ENCODE assay signal across 8 cellular contexts in genomic region chr15:33132722-33133345, GRCh38.
A peak's percentile ranks its signal among the peaks of the same experiment; 100 is the strongest.
DNase-seq lines count a peak whose midpoint lies in the region; ATAC-seq and TF ChIP-seq lines count a peak whose summit lies in the region.

No MANE protein-coding gene starts in this region.

- in situ Hi-C loops in transverse colon (cut with MboI; ENCODE audit: low pct_ligation_motif_present in 1 of 4, low pct_unique_long_range_greater_than_20kb in 1 of 4, low sequenced_read_pairs in 3 of 4) = loop anchor here in 2 of 4 donors (10.0 to 25.0 kb wide), 2 partner anchors 48 to 471 kb away; no protein-coding TSS in a partner anchor

- no peaks in the 10 kb centered on the region for H3K9me3 ChIP-seq in adipocyte (ENCODE audit: control insufficient read depth, low read length)
- no peaks in the 10 kb centered on the region; the same call in 1 of the 2 replicates for H3K9me3 ChIP-seq in iPS DF 6.9 (ENCODE audit: control insufficient read depth, insufficient read depth, low read length)
- H3K9me3 ChIP-seq in transverse colon = no peaks in the 10 kb centered on the region

- no CpG with 5 or more reads among the region's 3 CpGs for WGBS in iPS DF 6.9 (ENCODE audit: insufficient coverage, insufficient read length)
- WGBS in transverse colon (ENCODE audit: low coverage in 1 of 2), 2 donors = 64% methylated on average over 3 of the region's 3 CpGs; no CpG with 5 or more reads in 1 of the 2 donors

- no peaks in the 10 kb centered on the region for H3K36me3 ChIP-seq in adipocyte (ENCODE audit: control insufficient read depth, insufficient read depth, low read length, severe bottlenecking)
- H3K36me3 ChIP-seq in iPS DF 6.9 (ENCODE audit: control insufficient read depth, insufficient read depth, low read length) = no peaks in the 10 kb centered on the region
- no peaks in the 10 kb centered on the region for H3K36me3 ChIP-seq in transverse colon

- no peak overlapping the region for H3K27ac ChIP-seq in iPS DF 6.9 (ENCODE audit: low read length)
- H3K27ac ChIP-seq in transverse colon = no peak overlapping the region

- no peak overlapping the region for H3K9ac ChIP-seq in adipocyte (ENCODE audit: low read length)

- DNase-seq in stimulated activated CD4-positive, alpha-beta T cell treated with anti-CD3 and anti-CD28 coated beads, Interleukin-15, amount 100 ng/mL, for 24 hours = peak; percentile 14
- no peak for DNase-seq in stimulated activated CD4-positive, alpha-beta T cell treated with anti-CD3 and anti-CD28 coated beads, Interleukin-4, amount 100 ng/mL, for 1 hour
- DNase-seq in NCI-H1930 (lab: John Stamatoyannopoulos, UW) (peak; percentile 1 to 21), adipocyte (ENCODE audit: low read depth) (peak; percentile 83), iPS DF 6.9 (ENCODE audit: low read depth, low spot score) (peak; percentile 60), transverse colon (peak; percentile 33)

- peak; percentile 51 to 77 (median 67) for TF ChIP-seq CTCF in transverse colon (IDR thresholded peaks at IDR 0.05)

- no peak for TF ChIP-seq EP300 in transverse colon (IDR thresholded peaks at IDR 0.05; ENCODE audit: low read depth)

- H3K27me3 ChIP-seq in adipocyte (replicated peaks; ENCODE audit: control insufficient read depth, insufficient read depth, low read length) (no peaks in the 10 kb centered on the region), iPS DF 6.9 (ENCODE audit: control insufficient read depth, insufficient read depth, low read length) (no peaks in the 10 kb centered on the region), transverse colon (no peaks in the 10 kb centered on the region)

- TF ChIP-seq POLR2A in transverse colon (IDR thresholded peaks at IDR 0.05) = no peak

- peaks cover 21% of the 10 kb centered on the region for H3K4me1 ChIP-seq in adipocyte (ENCODE audit: control insufficient read depth, insufficient read depth, low read length)
- no peaks in the 10 kb centered on the region for H3K4me1 ChIP-seq in iPS DF 6.9 (ENCODE audit: control insufficient read depth, insufficient read depth, low read length)
- H3K4me1 ChIP-seq in transverse colon = peaks cover 0 to 12% (median 11%) of the 10 kb centered on the region in 4 donors

- no peak for ATAC-seq in HG02588 (IDR thresholded peaks at IDR 0.05; ENCODE audit: unreplicated experiment)
- ATAC-seq in HG03460 (IDR thresholded peaks at IDR 0.05; ENCODE audit: unreplicated experiment) = no peak

- H3K4me3 ChIP-seq in adipocyte (ENCODE audit: low read length) (no peak overlapping the region), iPS DF 6.9 (ENCODE audit: low read length) (no peak overlapping the region), transverse colon (no peak overlapping the region)

- intact Hi-C loops in transverse colon (cut with DNase I; ENCODE audit: low total_unique reads) = no loop called here
